ENCODE assay signal across 7 cellular contexts in genomic region chr7:92833024-92833765, GRCh38. TPM values are rescaled to one million over a fixed set of nuclear protein-coding genes. Genes with fewer than 3 reads are reported as not detected.
A peak's percentile ranks its signal among the peaks of the same experiment; 100 is the strongest.
DNase-seq lines count a peak whose midpoint lies in the region; ATAC-seq, FAIRE-seq and TF ChIP-seq lines count a peak whose summit lies in the region.

No MANE protein-coding gene starts in this region.

- in situ Hi-C loops in astrocyte of the cerebellum (cut with HindIII; ENCODE audit: low sequenced_read_pairs): loop anchor here (25.0 kb wide), 1 partner anchor 204 kb away; no protein-coding TSS in a partner anchor

- peak overlapping the region; percentile 73 for H3K4me3 ChIP-seq in astrocyte of the cerebellum (ENCODE audit: low read depth, low read length)
- H3K4me3 ChIP-seq in iPS DF 6.9 (ENCODE audit: low read length): peak overlapping the region; percentile 57; the same call in 1 of the 2 replicates
- peak overlapping the region; percentile 87 for H3K4me3 ChIP-seq in skeletal muscle cell (ENCODE audit: low read depth, low read length)

- WGBS in iPS DF 6.9 (ENCODE audit: insufficient coverage, insufficient read length): no CpG with 5 or more reads among the region's 83 CpGs

- H3K4me1 ChIP-seq in iPS DF 6.9 (ENCODE audit: control insufficient read depth, insufficient read depth, low read length): no peaks in the 10 kb centered on the region; the same call in 1 of the 2 replicates

- peak; percentile 94 for FAIRE-seq in GM12892 (lab: Jason Lieb, UNC)

- no peaks in the 10 kb centered on the region; the same call in 1 of the 2 replicates for H3K27me3 ChIP-seq in iPS DF 6.9 (ENCODE audit: control insufficient read depth, insufficient read depth, low read length)

- DNase-seq in GM12892 (ENCODE audit: insufficient read length): peak; percentile 56
- peak; percentile 76 for DNase-seq in NCI-H1105 treated with DMSO at 0.1 percent for 48 hours (lab: John Stamatoyannopoulos, UW)
- peak; percentile 73 for DNase-seq in T-helper 22 cell (ENCODE audit: low read depth)
- DNase-seq in astrocyte of the cerebellum (ENCODE audit: low read depth): no peak
- peak; percentile 64 for DNase-seq in iPS DF 6.9 (ENCODE audit: low read depth, low spot score)
- no peak for DNase-seq in skeletal muscle cell (ENCODE audit: low read depth)

- H3K36me3 ChIP-seq in iPS DF 6.9 (ENCODE audit: control insufficient read depth, insufficient read depth, low read length): no peaks in the 10 kb centered on the region

- peak; percentile 55; the same call in 1 of the 2 replicates for TF ChIP-seq POLR2A in GM12892 (IDR thresholded peaks at IDR 0.05; ENCODE audit: low read depth, low read length)

- no peaks in the 10 kb centered on the region for H3K9me3 ChIP-seq in iPS DF 6.9 (ENCODE audit: control insufficient read depth, insufficient read depth, low read length)

- ATAC-seq in HG02678 (IDR thresholded peaks at IDR 0.05; ENCODE audit: unreplicated experiment): peak; percentile 54

- peak; percentile 76 for TF ChIP-seq CTCF in astrocyte of the cerebellum (IDR thresholded peaks at IDR 0.05; ENCODE audit: low read depth, low read length, missing control alignments)

- H3K27ac ChIP-seq in iPS DF 6.9 (ENCODE audit: low read length): no peak overlapping the region

RNA-seq across cellular contexts. Expression of gene CDK6, which starts 3.2 kb away (rescaled TPM):
- 19.7 TPM for polyA plus RNA-seq in GM12892 (2012; ENCODE audit: missing spikeins)

Comparison
In these comparisons a context has a peak if more than half of its experiments do, and no peak if none do; other contexts are left out.
1. DNase-seq: peak in GM12892 (single experiment), NCI-H1105 treated with DMSO at 0.1 percent for 48 hours (single experiment), T-helper 22 cell (single experiment) and iPS DF 6.9 (single experiment); none in astrocyte of the cerebellum (single experiment) and skeletal muscle cell (single experiment).
2. Peak in every context shown above with its lines, with median percentiles within 50 percentile points of each other: H3K4me3 ChIP-seq.